Comparison of ENCODE assay signal across 15 cellular contexts in genomic region chr4:14513471-14513870, GRCh38.
DNase-seq lines count a peak whose midpoint lies in the region; ATAC-seq and TF ChIP-seq lines count a peak whose summit lies in the region.
"Had no signal": no experiment of that assay in that cellular context is flagged by ENCODE, and none has a peak within 500 bp of the region (broad histone marks: within the 10 kb centered on the region; RNA-seq: fewer than 3 reads in every experiment).

No MANE protein-coding gene starts in this region.

- no peak overlapping the region for H3K4me3 ChIP-seq in astrocyte of the spinal cord (ENCODE audit: low read depth, low read length)

- peak; percentile 84 for DNase-seq in LHCN-M2 (ENCODE audit: low read depth)
- peak; percentile 44 for DNase-seq in astrocyte of the spinal cord (ENCODE audit: low read depth, low spot score)
- DNase-seq in fibroblast of peridontal ligament (ENCODE audit: extremely low read depth), result peak; percentile 46
- no peak for DNase-seq in SK-N-DZ (ENCODE audit: low spot score)
- no peak for DNase-seq in activated CD4-positive, alpha-beta T cell treated with anti-CD3 and anti-CD28 coated beads, Interleukin-2, amount 50 U/mL, for 48 hours
- DNase-seq in AG08396 (ENCODE audit: low spot score), result no peak
- DNase-seq: CD8-positive, alpha-beta T cell; H9; Kasumi-1; MV-4-11; NCI-H1417 treated with DMSO at 0.1 percent for 48 hours; NCI-H1930; NCI-H446; NCI-H748 treated with DMSO at 0.1 percent for 48 hours had no signal

- in situ Hi-C loops in astrocyte of the spinal cord (cut with HindIII; ENCODE audit: low sequenced_read_pairs), result no loop called here

- no peak for TF ChIP-seq CTCF in astrocyte of the spinal cord (IDR thresholded peaks at IDR 0.05; ENCODE audit: low read depth, low read length)

- no peak for ATAC-seq in HG03108 (IDR thresholded peaks at IDR 0.05; ENCODE audit: unreplicated experiment)
- ATAC-seq: CD8-positive, alpha-beta T cell had no signal

Comparison
In these comparisons a context has a peak if more than half of its experiments do, and no peak if none do; other contexts are left out.
1. DNase-seq: peak in LHCN-M2 (single experiment), astrocyte of the spinal cord (single experiment) and fibroblast of peridontal ligament (single experiment); none in SK-N-DZ (single experiment), activated CD4-positive, alpha-beta T cell treated with anti-CD3 and anti-CD28 coated beads, Interleukin-2, amount 50 U/mL, for 48 hours (0 of 2) and AG08396 (single experiment).